Comparison of ENCODE assay signal across 9 cellular contexts in the genomic region with DNA sequence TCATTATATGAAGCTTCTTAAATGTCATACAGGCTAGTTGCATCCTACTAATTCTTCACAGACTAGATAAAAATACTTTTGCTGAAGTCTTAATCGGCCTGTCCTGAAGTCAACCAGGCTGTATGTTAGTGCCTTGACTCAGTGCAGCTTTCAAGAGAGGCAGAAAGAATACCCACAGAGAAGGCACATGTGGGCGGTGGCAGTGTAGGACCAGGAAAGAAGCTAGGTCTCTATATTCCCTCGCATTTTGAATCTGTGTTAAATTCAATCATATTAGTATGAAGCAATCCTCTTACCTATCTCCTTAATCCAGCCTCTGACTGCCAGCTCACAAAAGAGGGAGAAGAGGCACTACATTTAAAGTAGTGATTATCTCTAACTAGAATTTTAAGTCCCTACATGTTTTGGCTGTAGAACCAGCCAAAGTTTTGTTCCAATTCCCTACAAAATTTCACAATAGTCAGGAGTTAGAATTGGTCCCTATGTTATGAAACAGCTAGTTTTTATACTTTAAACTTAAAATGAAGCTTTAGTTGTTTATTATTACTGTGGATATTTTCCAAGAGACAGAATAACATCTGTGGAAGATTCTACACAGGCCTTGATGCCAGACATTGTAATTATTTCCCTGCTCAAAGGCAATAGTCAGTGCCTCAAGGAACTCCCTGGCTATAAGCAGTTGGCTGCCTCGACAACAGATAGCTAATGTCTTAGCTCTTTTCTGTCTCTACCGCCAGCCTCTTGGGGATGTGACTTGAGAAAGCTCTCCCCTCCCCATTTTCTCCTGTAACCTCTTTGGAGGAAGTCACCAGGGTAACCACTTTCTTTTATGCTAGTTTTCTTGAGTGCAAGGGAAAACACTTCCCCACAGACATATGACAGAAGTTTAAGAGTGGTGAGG. TPM values are rescaled to one million over a fixed set of nuclear protein-coding genes. Genes with fewer than 3 reads are reported as not detected.
A peak's percentile ranks its signal among the peaks of the same experiment; 100 is the strongest.
DNase-seq lines count a peak whose midpoint lies in the region; ATAC-seq and TF ChIP-seq lines count a peak whose summit lies in the region.
"Had no signal": no experiment of that assay in that cellular context is flagged by ENCODE, and none has a peak within 500 bp of the region (broad histone marks: within the 10 kb centered on the region; RNA-seq: fewer than 3 reads in every experiment).

No MANE protein-coding gene starts in this region.

- CTCF ChIA-PET in BJ (lab: Yijun Ruan, JAX) = interaction anchor here (0.6 to 1.4 kb wide), 9 partner anchors 15 to 370 kb away, joined by 3 to 5 read pairs (median 3); a partner anchor contains a TSS

- POLR2A ChIA-PET in BJ (lab: Charles Lee) = no interaction called here

- peak overlapping the region; percentile 0 for H3K9ac ChIP-seq in Loucy (ENCODE audit: low read depth, low read length, poor library complexity, severe bottlenecking)

- peak overlapping the region; percentile 25 for H3K4me2 ChIP-seq in Loucy (ENCODE audit: low read depth, low read length, poor library complexity, severe bottlenecking)

- no peak overlapping the region for H3K4me3 ChIP-seq in BJ (ENCODE audit: low read depth, low read length)
- no peak overlapping the region for H3K4me3 ChIP-seq in Loucy (ENCODE audit: low read length, poor library complexity, severe bottlenecking)
- peak overlapping the region in 1 of 2 experiments; percentile 13 for H3K4me3 ChIP-seq in neutrophil (ENCODE audit: low read depth in 1 of 2, low read length in 1 of 2)

- peak overlapping the region; percentile 25 for H3K27ac ChIP-seq in cingulate gyrus (ENCODE audit: low read depth, low read length)
- H3K27ac ChIP-seq in neutrophil = peak overlapping the region; percentile 58

- no peaks in the 10 kb centered on the region for H4K20me1 ChIP-seq in Loucy (ENCODE audit: insufficient read depth, low read length, poor library complexity, severe bottlenecking)

- no peak for ATAC-seq in HG03571 (IDR thresholded peaks at IDR 0.05; ENCODE audit: unreplicated experiment)

- H3K36me3 ChIP-seq in BJ (ENCODE audit: control insufficient read depth, insufficient read depth, low read length) = no peaks in the 10 kb centered on the region
- H3K36me3 ChIP-seq in Loucy (ENCODE audit: insufficient read depth, low read length) = no peaks in the 10 kb centered on the region
- no peaks in the 10 kb centered on the region for H3K36me3 ChIP-seq in neutrophil

- no peaks in the 10 kb centered on the region for H3K9me2 ChIP-seq in Loucy (replicated peaks; ENCODE audit: low read depth, low read length)

- H3K27me3 ChIP-seq in BJ (ENCODE audit: control insufficient read depth, insufficient read depth, low read length) (no peaks in the 10 kb centered on the region), Loucy (ENCODE audit: insufficient read depth, low read length, poor library complexity, severe bottlenecking) (no peaks in the 10 kb centered on the region), neutrophil (peaks cover 43% of the 10 kb centered on the region)

- H2AFZ ChIP-seq in Loucy (ENCODE audit: low read length) = no peak overlapping the region

- H3K4me1 ChIP-seq in Loucy (ENCODE audit: insufficient read depth, low read length, poor library complexity, severe bottlenecking) = peaks cover 32% of the 10 kb centered on the region
- peaks cover 52 to 53% of the 10 kb centered on the region in 2 experiments for H3K4me1 ChIP-seq in neutrophil (ENCODE audit: control insufficient read depth in 1 of 2, insufficient read depth in 1 of 2, low read depth in 1 of 2, low read length in 1 of 2)

- H3K9me3 ChIP-seq in Loucy (ENCODE audit: insufficient read depth, low read depth, low read length) (no peaks in the 10 kb centered on the region), neutrophil (no peaks in the 10 kb centered on the region)

- DNase-seq in BJ (ENCODE audit: low read depth) (peak; percentile 78), inferior parietal cortex (ENCODE audit: extremely low spot score) (no peak), DMS53 treated with DMSO at 0.1 percent for 48 hours (lab: John Stamatoyannopoulos, UW; ENCODE audit: unreplicated experiment) (no peak), cerebellar nuclear complex (lab: John Stamatoyannopoulos, UW) (no peak)
- DNase-seq: activated CD8-positive, alpha-beta memory T cell treated with anti-CD3 and anti-CD28 coated beads, Interleukin-2, amount 50 U/mL, for 48 hours had no signal

- TF ChIP-seq CTCF in BJ (IDR thresholded peaks at IDR 0.05; ENCODE audit: insufficient read depth, low read depth, low read length) (no peak), Loucy (conservative IDR thresholded peaks at IDR 0.05; ENCODE audit: low read length) (no peak), neutrophil (IDR thresholded peaks at IDR 0.05) (no peak)

- no peaks in the 10 kb centered on the region for H3F3A ChIP-seq in Loucy (ENCODE audit: low read depth)

- peaks cover 40% of the 10 kb centered on the region for H3K79me2 ChIP-seq in Loucy (ENCODE audit: insufficient read depth, low read length)

RNA-seq across cellular contexts. Expression of a gene that starts 31.9 kb away (rescaled TPM):
- 19.7 and 28.5 TPM in 2 replicates for polyA plus RNA-seq in BJ (2011; rRNA removed)
- 18.7 and 24.8 TPM in 2 replicates for polyA minus RNA-seq in BJ (2011; rRNA and poly(A)+ RNA removed)
